Comparison of ENCODE assay signal across 8 cellular contexts in the genomic region with DNA sequence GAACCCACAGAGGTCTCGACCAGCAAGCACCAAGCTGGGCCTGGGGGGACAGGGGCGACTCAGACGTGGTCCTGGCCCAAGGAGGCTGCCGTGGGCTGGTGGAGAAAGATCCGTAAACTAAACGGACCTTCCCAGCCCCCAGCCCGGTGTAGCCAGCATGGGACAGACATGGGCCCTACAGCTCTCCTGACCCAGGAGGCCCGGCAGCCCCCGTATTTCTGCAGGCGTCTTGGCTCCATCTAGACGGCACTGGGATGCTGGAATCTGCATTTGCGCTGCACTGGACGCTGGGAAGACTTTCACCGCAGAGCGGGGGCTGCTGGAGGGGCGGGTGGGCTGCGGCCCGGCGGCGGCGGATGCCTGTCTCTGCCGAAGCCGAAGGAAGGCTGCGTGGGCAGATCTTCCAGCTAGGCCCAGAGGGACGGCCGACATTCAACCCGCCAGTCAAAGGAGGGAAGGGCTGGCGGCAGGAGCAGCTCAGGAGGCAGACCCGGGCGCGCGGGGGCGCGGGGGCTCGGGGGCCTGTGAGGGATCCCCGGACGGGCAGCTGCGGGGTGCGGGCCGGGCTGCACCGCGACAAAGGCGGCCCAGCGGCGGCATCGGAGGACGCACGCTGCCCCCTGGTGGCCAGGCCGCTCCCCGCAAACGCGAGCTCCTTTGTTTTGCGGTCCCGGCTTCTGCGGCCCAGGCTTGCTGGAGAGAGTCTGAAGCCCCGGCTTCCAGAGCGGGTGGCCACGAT.
A peak's percentile ranks its signal among the peaks of the same experiment; 100 is the strongest.
DNase-seq lines count a peak whose midpoint lies in the region; ATAC-seq and TF ChIP-seq lines count a peak whose summit lies in the region.

No MANE protein-coding gene starts in this region.

- BruUV-seq in PC-9 (replicated peaks; lab: Mats Ljungman, UMichigan) = no TSS peak

- H3K79me2 ChIP-seq in PC-9 (ENCODE audit: low read depth) (no peaks in the 10 kb centered on the region), neural cell (replicated peaks; ENCODE audit: insufficient read depth, low read length) (no peaks in the 10 kb centered on the region)

- no peaks in the 10 kb centered on the region for H3K36me3 ChIP-seq in PC-9 (ENCODE audit: low read depth)
- no peaks in the 10 kb centered on the region for H3K36me3 ChIP-seq in neural cell (ENCODE audit: insufficient read depth, low read length)

- H3K4me3 ChIP-seq in PC-9 (no peak overlapping the region), fibroblast of pulmonary artery (replicated peaks; ENCODE audit: low read depth, low read length) (peak overlapping the region; percentile 36), neural cell (ENCODE audit: low read length) (peak overlapping the region; percentile 59)

- H3K27ac ChIP-seq in PC-9 (no peak overlapping the region), neural cell (ENCODE audit: low read length) (peak overlapping the region; percentile 68), substantia nigra (ENCODE audit: low read depth, low read length, poor library complexity, severe bottlenecking) (no peak overlapping the region)

- DNase-seq in NCI-H1417 (lab: John Stamatoyannopoulos, UW) (peak; percentile 45 to 72 (median 63)), NCI-H1417 treated with DMSO at 0.1 percent for 48 hours (lab: John Stamatoyannopoulos, UW) (no peak), PC-9 (peak in 1 of 2 experiments; percentile 58), activated T-helper 1 cell treated with Interleukin-2 at 50 U/mL for 16 hours (ENCODE audit: low read depth) (peak; percentile 28), fibroblast of pulmonary artery (ENCODE audit: low read depth) (peak; percentile 66), substantia nigra (lab: John Stamatoyannopoulos, UW) (peak in 45 of 49 donors; percentile 10 to 84 (median 60))

- no peaks in the 10 kb centered on the region for H3F3A ChIP-seq in PC-9 (ENCODE audit: insufficient read depth, low read depth)
- no peaks in the 10 kb centered on the region for H3F3A ChIP-seq in neural cell (ENCODE audit: insufficient read depth, low read length, poor library complexity, severe bottlenecking)

- TF ChIP-seq CTCF in PC-9 (conservative IDR thresholded peaks at IDR 0.05) (peak; percentile 71), fibroblast of pulmonary artery (IDR thresholded peaks at IDR 0.05; ENCODE audit: low read length, missing control alignments) (peak; percentile 53), neural cell (IDR thresholded peaks at IDR 0.05; ENCODE audit: poor library complexity, severe bottlenecking) (peak; percentile 97)

- H3K9ac ChIP-seq in neural cell (ENCODE audit: low read length) = peak overlapping the region; percentile 75

- intact Hi-C loops in PC-9 (cut with micrococcal nuclease; ENCODE audit: unreplicated experiment) = loop anchor here (1.0 to 10.0 kb wide), 2 partner anchors 266 to 1147 kb away; partner anchors contain the start of gene NSG2

- H2AFZ ChIP-seq in PC-9 = no peak overlapping the region
- peak overlapping the region; percentile 92 for H2AFZ ChIP-seq in neural cell (ENCODE audit: low read depth, low read length)

- CTCF ChIA-PET in PC-9 (lab: Charles Lee) = interaction anchor here (0.6 kb wide), 4 partner anchors 21 to 1605 kb away, joined by 3 to 4 read pairs (median 4); no protein-coding TSS in a partner anchor

- peak; percentile 51 for TF ChIP-seq EP300 in neural cell (conservative IDR thresholded peaks at IDR 0.05; ENCODE audit: poor library complexity, severe bottlenecking)

- TF ChIP-seq RAD21 in neural cell (conservative IDR thresholded peaks at IDR 0.05) = peak; percentile 99

- peak; percentile 59 for ATAC-seq in HG03175 (IDR thresholded peaks at IDR 0.05; ENCODE audit: unreplicated experiment)

- peaks cover 99% of the 10 kb centered on the region for H3K27me3 ChIP-seq in PC-9 (ENCODE audit: insufficient read depth, low read depth)
- no peaks in the 10 kb centered on the region for H3K27me3 ChIP-seq in neural cell (ENCODE audit: insufficient read depth, low read depth, low read length)

- POLR2A ChIA-PET in PC-9 (lab: Charles Lee; ENCODE audit: unreplicated experiment) = no interaction called here

- H3K9me2 ChIP-seq in PC-9 (ENCODE audit: insufficient read depth) = no peaks in the 10 kb centered on the region
- no peaks in the 10 kb centered on the region for H3K9me2 ChIP-seq in neural cell (ENCODE audit: insufficient read depth, low read length)

- no peaks in the 10 kb centered on the region for H3K4me1 ChIP-seq in PC-9 (replicated peaks; ENCODE audit: insufficient read depth)

- no peaks in the 10 kb centered on the region for H3K9me3 ChIP-seq in PC-9 (ENCODE audit: insufficient read depth, low read depth)
- no peaks in the 10 kb centered on the region for H3K9me3 ChIP-seq in neural cell (ENCODE audit: low read length)

- no peak overlapping the region for H3K4me2 ChIP-seq in PC-9
- H3K4me2 ChIP-seq in neural cell (ENCODE audit: low read length) = no peak overlapping the region

- H4K20me1 ChIP-seq in PC-9 (ENCODE audit: insufficient read depth) (no peaks in the 10 kb centered on the region), neural cell (ENCODE audit: insufficient read depth) (no peaks in the 10 kb centered on the region)

TF ChIP-seq in neural cell, 6 proteins besides CTCF, POLR2A, EP300 and RAD21:
- TF ChIP-seq EZH2 (IDR thresholded peaks at IDR 0.05; ENCODE audit: borderline replicate concordance, insufficient read depth, low read length, poor library complexity, severe bottlenecking) (no peak), REST (IDR thresholded peaks at IDR 0.05; ENCODE audit: borderline replicate concordance) (no peak), TAF1 (IDR thresholded peaks at IDR 0.05; ENCODE audit: low read depth) (no peak), SMC3 (conservative IDR thresholded peaks at IDR 0.05; ENCODE audit: poor library complexity) (peak; percentile 100), MXI1 (conservative IDR thresholded peaks at IDR 0.05; ENCODE audit: poor library complexity, severe bottlenecking) (peak; percentile 34), POLR2AphosphoS5 (IDR thresholded peaks at IDR 0.05) (peak; percentile 47)
